8 cellular contexts compared by ENCODE assay signal in genomic region chr19:4534836-4535658, GRCh38. TPM values are rescaled to one million over a fixed set of nuclear protein-coding genes. Genes with fewer than 3 reads are reported as not detected.
DNase-seq lines count a peak whose midpoint lies in the region; ATAC-seq and TF ChIP-seq lines count a peak whose summit lies in the region.

A gene with protein sequence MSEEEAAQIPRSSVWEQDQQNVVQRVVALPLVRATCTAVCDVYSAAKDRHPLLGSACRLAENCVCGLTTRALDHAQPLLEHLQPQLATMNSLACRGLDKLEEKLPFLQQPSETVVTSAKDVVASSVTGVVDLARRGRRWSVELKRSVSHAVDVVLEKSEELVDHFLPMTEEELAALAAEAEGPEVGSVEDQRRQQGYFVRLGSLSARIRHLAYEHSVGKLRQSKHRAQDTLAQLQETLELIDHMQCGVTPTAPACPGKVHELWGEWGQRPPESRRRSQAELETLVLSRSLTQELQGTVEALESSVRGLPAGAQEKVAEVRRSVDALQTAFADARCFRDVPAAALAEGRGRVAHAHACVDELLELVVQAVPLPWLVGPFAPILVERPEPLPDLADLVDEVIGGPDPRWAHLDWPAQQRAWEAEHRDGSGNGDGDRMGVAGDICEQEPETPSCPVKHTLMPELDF (minus strand): TSS chr19:4535224. CDS start chr19:4534074, 1,150 bp downstream.

- no peak within 1 kb of the TSS for H3K27ac ChIP-seq in endodermal cell (ENCODE audit: low read depth, low read length)

- no peaks in the 10 kb centered on the region for H3K36me3 Mint-ChIP-seq in endodermal cell (ENCODE audit: low read depth)
- no peaks in the 10 kb centered on the region for H3K36me3 Mint-ChIP-seq in stimulated activated effector memory CD8-positive, alpha-beta T cell treated with anti-CD3 and anti-CD28 coated beads, Interleukin-12 subunit alpha, Interleukin-12 subunit beta, amount 100 ng/mL, for 72 hours

- peak; percentile 36 for TF ChIP-seq CTCF in endodermal cell (conservative IDR thresholded peaks at IDR 0.05)

- H3K9me3 Mint-ChIP-seq in endodermal cell = peaks cover under 1% of the 10 kb centered on the region
- no peaks in the 10 kb centered on the region for H3K9me3 Mint-ChIP-seq in stimulated activated effector memory CD8-positive, alpha-beta T cell treated with anti-CD3 and anti-CD28 coated beads, Interleukin-12 subunit alpha, Interleukin-12 subunit beta, amount 100 ng/mL, for 72 hours

- WGBS in endodermal cell (ENCODE audit: insufficient coverage in 1 of 2, insufficient read length in 1 of 2), 2 experiments = 13% methylated on average over 27 to 48 of the region's 49 CpGs

- H3K27ac Mint-ChIP-seq in endodermal cell = no peak within 1 kb of the TSS
- no peak within 1 kb of the TSS for H3K27ac Mint-ChIP-seq in stimulated activated effector memory CD8-positive, alpha-beta T cell treated with anti-CD3 and anti-CD28 coated beads, Interleukin-12 subunit alpha, Interleukin-12 subunit beta, amount 100 ng/mL, for 72 hours

- peaks cover under 1% of the 10 kb centered on the region for H3K4me1 ChIP-seq in endodermal cell (ENCODE audit: control insufficient read depth, insufficient read depth, low read length)

- no peaks in the 10 kb centered on the region for H3K9me3 ChIP-seq in endodermal cell (ENCODE audit: control insufficient read depth, low read length)

- H3K27me3 Mint-ChIP-seq in endodermal cell (ENCODE audit: insufficient read depth) = peaks cover 23% of the 10 kb centered on the region

- ATAC-seq in stimulated activated effector memory CD8-positive, alpha-beta T cell treated with anti-CD3 and anti-CD28 coated beads, Interleukin-12 subunit alpha, Interleukin-12 subunit beta, amount 100 ng/mL, for 72 hours = peak; percentile 48
- ATAC-seq in HG03135 (IDR thresholded peaks at IDR 0.05; ENCODE audit: unreplicated experiment) = no peak

- peak; percentile 44 for DNase-seq in GM19238 (ENCODE audit: insufficient read length, low spot score)
- DNase-seq in NCI-H2196 treated with DMSO at 0.1 percent for 48 hours (lab: John Stamatoyannopoulos, UW; ENCODE audit: unreplicated experiment) = peak; percentile 89
- DNase-seq in activated CD4-positive, alpha-beta T cell treated with anti-CD3 and anti-CD28 coated beads, Interleukin-2, amount 50 U/mL, for 48 hours = peak; percentile 50 to 60
- DNase-seq in endodermal cell = peak; percentile 97
- no peak for DNase-seq in mesenteric fat pad (ENCODE audit: low spot score)
- peak in 1 of 2 donors; percentile 57 for DNase-seq in stimulated activated effector memory CD8-positive, alpha-beta T cell treated with anti-CD3 and anti-CD28 coated beads, Interleukin-12 subunit alpha, Interleukin-12 subunit beta, amount 100 ng/mL, for 72 hours (ENCODE audit: low spot score in 2 of 2)
- no peak for DNase-seq in effector CD4-positive, alpha-beta T cell

- H3K4me1 Mint-ChIP-seq in endodermal cell = peaks cover 4% of the 10 kb centered on the region
- peaks cover 5% of the 10 kb centered on the region for H3K4me1 Mint-ChIP-seq in stimulated activated effector memory CD8-positive, alpha-beta T cell treated with anti-CD3 and anti-CD28 coated beads, Interleukin-12 subunit alpha, Interleukin-12 subunit beta, amount 100 ng/mL, for 72 hours

- H3K4me3 Mint-ChIP-seq in endodermal cell = peak within 1 kb of the TSS; percentile 49
- H3K4me3 Mint-ChIP-seq in stimulated activated effector memory CD8-positive, alpha-beta T cell treated with anti-CD3 and anti-CD28 coated beads, Interleukin-12 subunit alpha, Interleukin-12 subunit beta, amount 100 ng/mL, for 72 hours = peak within 1 kb of the TSS; percentile 2

- no peak within 1 kb of the TSS for H3K9ac ChIP-seq in endodermal cell (ENCODE audit: extremely low read depth, low read length, poor library complexity, severe bottlenecking)

- H3K4me3 ChIP-seq in endodermal cell (ENCODE audit: low read length) = peak within 1 kb of the TSS; percentile 53

- peaks cover 17% of the 10 kb centered on the region for H3K27me3 ChIP-seq in endodermal cell (ENCODE audit: control insufficient read depth, insufficient read depth, low read length, poor library complexity, severe bottlenecking)

- H3K36me3 ChIP-seq in endodermal cell (ENCODE audit: control insufficient read depth, insufficient read depth, low read length) = no peaks in the 10 kb centered on the region

RNA-seq across cellular contexts. Expression of the gene that starts here (rescaled TPM):
- total RNA-seq in endodermal cell (1 to 10 TPM; 3.7 to 3.9 TPM), mesenteric fat pad (62.5 TPM)
- polyA plus RNA-seq in endodermal cell (2013, experiment 1 of 2) = 2.4 TPM
- polyA plus RNA-seq in endodermal cell (2013, experiment 2 of 2) = 2.2 TPM

Comparison
In these comparisons a context has a peak if more than half of its experiments do, and no peak if none do; other contexts are left out.
1. RNA of the gene that starts here (total RNA-seq): 62.5 TPM in mesenteric fat pad (single experiment); 3.7 to 3.9 TPM in endodermal cell; every median in the first group is over 10 times any median in the second.
2. DNase-seq: peak in GM19238 (single experiment), NCI-H2196 treated with DMSO at 0.1 percent for 48 hours (single experiment), activated CD4-positive, alpha-beta T cell treated with anti-CD3 and anti-CD28 coated beads, Interleukin-2, amount 50 U/mL, for 48 hours (2 of 2) and endodermal cell (single experiment); none in mesenteric fat pad (single experiment) and effector CD4-positive, alpha-beta T cell (single experiment).